19 cellular contexts compared by ENCODE assay signal in genomic region chr16:9821331-9821730, GRCh38.
DNase-seq lines count a peak whose midpoint lies in the region; ATAC-seq, FAIRE-seq and TF ChIP-seq lines count a peak whose summit lies in the region.
"Had no signal": no experiment of that assay in that cellular context is flagged by ENCODE, and none has a peak within 500 bp of the region (broad histone marks: within the 10 kb centered on the region; RNA-seq: fewer than 3 reads in every experiment).

No MANE protein-coding gene starts in this region.

- 23% methylated on average over 3 of the region's 3 CpGs; no CpG with 5 or more reads in 1 of the 2 experiments for WGBS in H1 (ENCODE audit: extremely low coverage in 1 of 2, insufficient coverage in 1 of 2, insufficient read length in 1 of 2, insufficient replicate concordance in 2 of 2, low coverage in 1 of 2, low lambda C conversion rate in 2 of 2, missing lambda C conversion rate in 1 of 2), 2 experiments

- H3K18ac ChIP-seq in H1 (ENCODE audit: extremely low read depth, low read length), result peak overlapping the region; percentile 27; the same call in 1 of the 2 replicates

- H4K8ac ChIP-seq in H1 (ENCODE audit: extremely low read depth, insufficient read depth, low read length), result no peak overlapping the region

- H3K9ac ChIP-seq in H1 (replicated peaks in 1 of 4; ENCODE audit: extremely low read depth in 1 of 4, low read depth in 3 of 4, low read length in 3 of 4), result no peak overlapping the region
- no peak overlapping the region for H3K9ac ChIP-seq in neural progenitor cell

- TF ChIP-seq POLR2A in H1 (IDR thresholded peaks at IDR 0.05; ENCODE audit: control extremely low read depth in 1 of 2, low read depth in 2 of 2, low read length in 2 of 2), result no peak

- H3K14ac ChIP-seq in H1 (ENCODE audit: insufficient read length), result no peak overlapping the region

- POLR2A ChIA-PET in WTC11 (lab: Charles Lee) (no interaction called here), H1 (lab: Charles Lee; ENCODE audit: partially characterized antibody) (interaction anchor here (1.2 kb wide), 1 partner anchor 157 kb away, joined by 3 read pairs; no protein-coding TSS in a partner anchor)

- H4K20me1 ChIP-seq in H1 (replicated peaks in 1 of 2; ENCODE audit: control insufficient read depth in 1 of 2, insufficient read depth in 2 of 2, low read length in 2 of 2), result no peaks in the 10 kb centered on the region
- H4K20me1 ChIP-seq in neural progenitor cell (ENCODE audit: low read depth), result no peaks in the 10 kb centered on the region

- no peak for DNase-seq in WTC11 (ENCODE audit: low spot score)
- no peak for DNase-seq in H1 (ENCODE audit: low read depth in 1 of 2, low spot score in 2 of 2)
- DNase-seq in neural progenitor cell (ENCODE audit: low spot score), result no peak
- DNase-seq in NCI-H1436 (lab: John Stamatoyannopoulos, UW), result no peak
- no peak for DNase-seq in activated CD8-positive, alpha-beta memory T cell treated with anti-CD3 and anti-CD28 coated beads, Interleukin-2, amount 50 U/mL, for 48 hours
- DNase-seq in SIG-M5 treated with dmso at 0.1 percent for 504 hours (lab: John Stamatoyannopoulos, UW; ENCODE audit: unreplicated experiment), result no peak
- DNase-seq: CD4-positive, CD25-positive, alpha-beta regulatory T cell; DMS53; Kasumi-1; NCI-H1105; NCI-H187; NCI-H345; NCI-H526 treated with DMSO at 0.1 percent for 48 hours; Right ventricle myocardium superior had no signal

- H3K79me2 ChIP-seq in H1 (ENCODE audit: control insufficient read depth in 1 of 2, insufficient read depth in 2 of 2, low read length in 2 of 2), result no peaks in the 10 kb centered on the region
- no peaks in the 10 kb centered on the region for H3K79me2 ChIP-seq in neural progenitor cell (ENCODE audit: low read depth)

- H3K4me1 Mint-ChIP-seq in WTC11 (peaks cover 89% of the 10 kb centered on the region), neural progenitor cell (peaks cover 45% of the 10 kb centered on the region)
- H3K4me1 Mint-ChIP-seq: B cell; CD4-positive, CD25-positive, alpha-beta regulatory T cell; IgD-negative memory B cell had no signal

- no peaks in the 10 kb centered on the region for H3K79me1 ChIP-seq in H1 (ENCODE audit: low read depth, low read length)

- no peak for FAIRE-seq in H1 (lab: Jason Lieb, UNC)
- FAIRE-seq: GM19239, RCC 7860 had no signal

- H3K4me3 ChIP-seq in H1 (ENCODE audit: extremely low read depth in 1 of 4, insufficient read depth in 2 of 4, low read depth in 3 of 4, low read length in 4 of 4), result peak overlapping the region in 1 of 4 experiments; percentile 38; a peak in 1 of 8 replicates
- H3K4me3 ChIP-seq in neural progenitor cell, result peak overlapping the region; percentile 22

- no peak overlapping the region for H2BK15ac ChIP-seq in H1 (ENCODE audit: low read length)

- TF ChIP-seq EP300 in H1 (IDR thresholded peaks at IDR 0.05; ENCODE audit: borderline replicate concordance in 1 of 2, low read depth in 2 of 2, low read length in 2 of 2), result no peak

- H3K9me3 Mint-ChIP-seq in WTC11, result no peaks in the 10 kb centered on the region
- no peaks in the 10 kb centered on the region for H3K9me3 Mint-ChIP-seq in neural progenitor cell

- peak overlapping the region; percentile 62 to 66 for H3K4me2 ChIP-seq in H1 (ENCODE audit: insufficient read depth in 1 of 2, low read depth in 2 of 2, low read length in 2 of 2)
- H3K4me2 ChIP-seq in neural progenitor cell, result peak overlapping the region; percentile 69

- H3K36me3 ChIP-seq in H1 (ENCODE audit: control insufficient read depth in 2 of 4, insufficient read depth in 4 of 4, low read length in 3 of 4), result no peaks in the 10 kb centered on the region
- no peaks in the 10 kb centered on the region for H3K36me3 ChIP-seq in neural progenitor cell

- peak overlapping the region; percentile 88; the same call in 1 of the 2 replicates for H2BK20ac ChIP-seq in H1 (ENCODE audit: low read length)

- H3K4ac ChIP-seq in H1 (replicated peaks; ENCODE audit: insufficient read length, low read depth, low read length), result no peak overlapping the region

- TF ChIP-seq CTCF in WTC11 (IDR thresholded peaks at IDR 0.05) (no peak), H1 (IDR thresholded peaks at IDR 0.05; ENCODE audit: control extremely low read depth in 1 of 3, insufficient read depth in 1 of 3, low read depth in 1 of 3, low read length in 3 of 3) (no peak), neural progenitor cell (IDR thresholded peaks at IDR 0.05) (no peak)

- no peak overlapping the region; the same call in 1 of the 2 replicates for H2BK5ac ChIP-seq in H1 (ENCODE audit: low read depth, low read length)

- peak overlapping the region; percentile 88 for H2BK120ac ChIP-seq in H1 (replicated peaks; ENCODE audit: low read depth, low read length)

- peak overlapping the region; percentile 98 for H3K27ac Mint-ChIP-seq in WTC11
- H3K27ac Mint-ChIP-seq in neural progenitor cell, result peak overlapping the region; percentile 59
- H3K27ac Mint-ChIP-seq: B cell; CD4-positive, CD25-positive, alpha-beta regulatory T cell; IgD-negative memory B cell had no signal

- TF ChIP-seq RAD21 in H1 (IDR thresholded peaks at IDR 0.05 in 1 of 2, conservative IDR thresholded peaks at IDR 0.05 in 1 of 2; ENCODE audit: low read depth in 2 of 2, low read length in 2 of 2), result no peak

- peak overlapping the region; percentile 79 for H4K91ac ChIP-seq in H1 (replicated peaks; ENCODE audit: insufficient read length, low read length)

- H3K23me2 ChIP-seq in H1 (ENCODE audit: low read depth, low read length), result peaks cover 3% of the 10 kb centered on the region; the same call in 1 of the 2 replicates

- peak; percentile 4; the same call in 1 of the 2 replicates for ATAC-seq in WTC11
- ATAC-seq in GM18519 (IDR thresholded peaks at IDR 0.05; ENCODE audit: low FRiP score, unreplicated experiment), result no peak

- no peak overlapping the region for H3K23ac ChIP-seq in H1 (ENCODE audit: insufficient read length)

- peaks cover 16 to 43% (median 26%) of the 10 kb centered on the region in 4 experiments for H3K4me1 ChIP-seq in H1 (replicated peaks in 1 of 4; ENCODE audit: control insufficient read depth in 3 of 4, insufficient read depth in 4 of 4, low read length in 3 of 4)
- H3K4me1 ChIP-seq in neural progenitor cell, result peaks cover 44% of the 10 kb centered on the region

- H3K27me3 ChIP-seq in H1 (replicated peaks in 1 of 4; ENCODE audit: control insufficient read depth in 3 of 4, extremely low read depth in 1 of 4, insufficient read depth in 3 of 4, low read length in 3 of 4) (peaks cover 1 to 4% (median 2%) of the 10 kb centered on the region in 4 experiments; a peak in 5 of 7 replicates), neural progenitor cell (no peaks in the 10 kb centered on the region)

- H3K36me3 Mint-ChIP-seq in WTC11, result no peaks in the 10 kb centered on the region
- H3K36me3 Mint-ChIP-seq in neural progenitor cell, result no peaks in the 10 kb centered on the region
- H3K36me3 Mint-ChIP-seq: CD4-positive, CD25-positive, alpha-beta regulatory T cell; IgD-negative memory B cell had no signal

- H3K27me3 Mint-ChIP-seq in WTC11 (ENCODE audit: low read depth) (peaks cover 18% of the 10 kb centered on the region), neural progenitor cell (ENCODE audit: insufficient read depth, low read depth) (peaks cover 2% of the 10 kb centered on the region)
- H3K27me3 Mint-ChIP-seq: CD4-positive, CD25-positive, alpha-beta regulatory T cell had no signal

- H3K27ac ChIP-seq in H1 (ENCODE audit: low read depth, low read length), result no peak overlapping the region
- H3K27ac ChIP-seq in neural progenitor cell, result peak overlapping the region; percentile 74

- H2BK12ac ChIP-seq in H1 (ENCODE audit: low read depth, low read length), result no peak overlapping the region; the same call in 1 of the 2 replicates

- H4K5ac ChIP-seq in H1 (ENCODE audit: insufficient read length, low read depth, low read length), result peak overlapping the region; percentile 55

- H3F3A ChIP-seq in neural progenitor cell (ENCODE audit: low read depth), result peaks cover 41% of the 10 kb centered on the region

- peak overlapping the region; percentile 21; the same call in 1 of the 2 replicates for H3K4me3 Mint-ChIP-seq in WTC11
- no peak overlapping the region for H3K4me3 Mint-ChIP-seq in neural progenitor cell
- H3K4me3 Mint-ChIP-seq: B cell; CD4-positive, CD25-positive, alpha-beta regulatory T cell; IgD-negative memory B cell had no signal

- H2AK5ac ChIP-seq in H1 (ENCODE audit: low read depth, low read length), result no peak overlapping the region

- CTCF ChIA-PET in WTC11 (lab: Charles Lee), result interaction anchor here (1.2 kb wide), 1 partner anchor 139 kb away, joined by 4 read pairs; no protein-coding TSS in a partner anchor
- CTCF ChIA-PET in H1 (lab: Charles Lee; ENCODE audit: partially characterized antibody), result interaction anchor here (1.2 to 3.0 kb wide), 2 partner anchors 125 to 173 kb away, joined by 3 to 16 read pairs; no protein-coding TSS in a partner anchor

- H3K9me3 ChIP-seq in H1 (ENCODE audit: insufficient read depth in 2 of 2, low read depth in 1 of 2, low read length in 1 of 2), result no peaks in the 10 kb centered on the region
- no peaks in the 10 kb centered on the region for H3K9me3 ChIP-seq in neural progenitor cell (ENCODE audit: low read depth)

- no peak overlapping the region for H2AFZ ChIP-seq in H1 (ENCODE audit: low read length)
- no peak overlapping the region for H2AFZ ChIP-seq in neural progenitor cell (replicated peaks)

- no peak overlapping the region for H3K56ac ChIP-seq in H1 (replicated peaks; ENCODE audit: insufficient read length, low read depth, low read length)

TF ChIP-seq in H1, 55 proteins besides CTCF, POLR2A, EP300 and RAD21:
- TF ChIP-seq SIN3A (conservative IDR thresholded peaks at IDR 0.05 in 1 of 2, IDR thresholded peaks at IDR 0.05 in 1 of 2; ENCODE audit: low read depth in 1 of 2, low read length in 2 of 2) (no peak), PHF8 (conservative IDR thresholded peaks at IDR 0.05; ENCODE audit: low read depth, low read length) (no peak), SIRT6 (IDR thresholded peaks at IDR 0.05; ENCODE audit: low read length) (no peak), SP2 (IDR thresholded peaks at IDR 0.05; ENCODE audit: low read length) (no peak), HDAC2 (IDR thresholded peaks at IDR 0.05; ENCODE audit: borderline replicate concordance in 1 of 2, low read depth in 2 of 2, low read length in 2 of 2) (no peak)
